Comparison of ENCODE assay signal across 17 cellular contexts in the genomic region with DNA sequence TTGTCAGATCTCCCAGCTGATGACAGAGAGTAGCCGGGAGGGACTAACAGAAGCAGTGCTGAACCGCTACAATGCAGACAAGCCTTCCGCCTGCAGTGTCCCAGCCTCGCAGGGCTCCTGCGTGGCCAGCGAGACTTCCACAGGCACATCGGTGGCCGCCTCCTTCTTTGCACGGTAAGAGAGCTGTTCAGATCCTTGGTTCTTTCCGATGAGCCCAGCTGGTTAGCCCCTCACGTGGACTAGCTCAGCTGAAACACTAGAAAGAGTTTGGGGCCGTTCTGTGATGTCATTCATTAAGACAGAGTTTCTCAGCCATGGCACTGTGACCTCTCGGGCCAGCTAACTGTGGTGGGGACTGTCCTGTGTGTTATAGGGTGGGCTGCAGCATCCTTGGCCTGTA.
"Had no signal": no experiment of that assay in that cellular context is flagged by ENCODE, and none has a peak within 500 bp of the region (broad histone marks: within the 10 kb centered on the region; RNA-seq: fewer than 3 reads in every experiment).

No MANE protein-coding gene starts in this region.

- H3K27ac ChIP-seq: neutrophil, pancreas, sigmoid colon, stomach, tibial artery, upper lobe of left lung had no signal

- H3K9me3 ChIP-seq: neutrophil, pancreas, sigmoid colon, stomach, tibial artery, upper lobe of left lung had no signal

- ATAC-seq: effector memory CD8-positive, alpha-beta T cell; left lobe of liver; natural killer cell treated with Interleukin-12 subunit alpha and Interleukin-12 subunit beta and Interleukin-15 and Interleukin-18, amount 100 ng/mL, for 72 hours; pancreas; stimulated activated effector memory CD8-positive, alpha-beta T cell treated with anti-CD3 and anti-CD28 coated beads, Interleukin-12 subunit alpha, Interleukin-12 subunit beta, amount 100 ng/mL, for 72 hours had no signal

- H3K4me1 ChIP-seq: pancreas, sigmoid colon, stomach, tibial artery, upper lobe of left lung had no signal

- H3K36me3 ChIP-seq: neutrophil, pancreas, sigmoid colon, stomach, tibial artery, upper lobe of left lung had no signal

- H3K27me3 ChIP-seq: pancreas, sigmoid colon, stomach, upper lobe of left lung had no signal

- DNase-seq: cerebellar nuclear complex; cortex of kidney; effector memory CD8-positive, alpha-beta T cell; naive B cell; pancreas; sigmoid colon; stimulated activated CD4-positive, alpha-beta T cell treated with anti-CD3 and anti-CD28 coated beads, Interleukin-2, amount 100 ng/mL, for 24 hours; stimulated activated CD4-positive, alpha-beta T cell treated with anti-CD3 and anti-CD28 coated beads, Interleukin-4, amount 100 ng/mL, for 24 hours; stimulated activated naive CD4-positive, alpha-beta T cell treated with Interleukin-2 at 50 U/mL for 16 hours; stomach; tibial artery; upper lobe of left lung had no signal

- H3K4me3 ChIP-seq: lung, pancreas, sigmoid colon, stomach, tibial artery, upper lobe of left lung had no signal
